35 cellular contexts compared by ENCODE assay signal in the genomic region with DNA sequence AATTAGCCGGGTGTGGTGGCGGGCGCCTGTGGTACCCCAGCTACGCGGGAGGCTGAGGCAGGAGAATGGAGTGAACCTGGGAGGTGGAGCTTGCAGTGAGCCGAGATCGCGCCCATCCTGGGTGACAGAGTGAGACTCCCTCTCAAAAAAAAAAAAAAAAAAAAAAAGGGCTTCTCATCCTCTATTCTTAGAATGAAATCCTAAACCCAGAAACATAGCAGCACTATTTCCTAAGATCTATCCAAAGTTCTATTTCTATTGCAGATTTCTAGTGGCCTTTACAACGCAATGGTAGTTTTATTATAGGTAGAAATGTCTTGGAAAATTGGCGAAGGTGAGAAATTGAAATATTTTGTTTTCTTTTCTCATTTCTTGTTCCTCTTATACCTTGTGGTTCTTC.
"Had no signal": no experiment of that assay in that cellular context is flagged by ENCODE, and none has a peak within 500 bp of the region (broad histone marks: within the 10 kb centered on the region; RNA-seq: fewer than 3 reads in every experiment).

No MANE protein-coding gene starts in this region.

- H3K27ac ChIP-seq: KMS-11 had no signal

- H3K36me3 ChIP-seq: MG63 had no signal

- H3K4me3 ChIP-seq: MG63 had no signal

- DNase-seq: Karpas-422, Kasumi-1, KG1, MG63, MM.1S, MV-4-11, NCI-H1048, NCI-H1092, NCI-H1092 treated with DMSO at 0.1 percent for 48 hours, NCI-H1105, NCI-H1105 treated with DMSO at 0.1 percent for 48 hours, NCI-H1417, NCI-H1417 treated with DMSO at 0.1 percent for 48 hours, NCI-H1436, NCI-H1436 treated with DMSO at 0.1 percent for 48 hours, NCI-H146, NCI-H1694, NCI-H1694 treated with DMSO at 0.1 percent for 48 hours, NCI-H187, NCI-H187 treated with DMSO at 0.1 percent for 48 hours, NCI-H1930, NCI-H2029, NCI-H2029 treated with DMSO at 0.1 percent for 48 hours, NCI-H2081, NCI-H2081 treated with DMSO at 0.1 percent for 48 hours, NCI-H2107, NCI-H2171, NCI-H2171 treated with DMSO at 0.1 percent for 48 hours, NCI-H2227 treated with DMSO at 0.1 percent for 48 hours, NCI-H226, NCI-H345, NCI-H446, NCI-H446 treated with DMSO at 0.1 percent for 48 hours, NCI-H510A had no signal

- H3K27me3 ChIP-seq: MG63 had no signal

- H3K9me3 ChIP-seq: MG63 had no signal

- H3K9ac ChIP-seq: KMS-11 had no signal
